8 cellular contexts compared by ENCODE assay signal in genomic region chr10:13298748-13299436, GRCh38. TPM values are rescaled to one million over a fixed set of nuclear protein-coding genes. Genes with fewer than 3 reads are reported as not detected.
A peak's percentile ranks its signal among the peaks of the same experiment; 100 is the strongest.
DNase-seq lines count a peak whose midpoint lies in the region; TF ChIP-seq lines count a peak whose summit lies in the region.

No MANE protein-coding gene starts in this region.

- intact Hi-C loops in esophagus squamous epithelium (cut with DNase I) = no loop called here
- intact Hi-C loops in prostate gland (cut with DNase I) = no loop called here

- H3K27me3 ChIP-seq in GM06990 (replicated peaks; ENCODE audit: control insufficient read depth, insufficient read depth, low read length) (no peaks in the 10 kb centered on the region), Peyer's patch (no peaks in the 10 kb centered on the region), esophagus squamous epithelium (no peaks in the 10 kb centered on the region), prostate gland (replicated peaks; ENCODE audit: insufficient read depth) (no peaks in the 10 kb centered on the region)

- TF ChIP-seq CTCF in GM06990 (IDR thresholded peaks at IDR 0.05; ENCODE audit: insufficient read depth, low read length, poor library complexity, severe bottlenecking) = no peak
- TF ChIP-seq CTCF in Peyer's patch (IDR thresholded peaks at IDR 0.05) = no peak
- TF ChIP-seq CTCF in esophagus squamous epithelium (IDR thresholded peaks at IDR 0.05) = no peak
- TF ChIP-seq CTCF in prostate gland (IDR thresholded peaks at IDR 0.05) = peak in 1 of 4 experiments; percentile 3

- no peak for DNase-seq in GM06990 (ENCODE audit: extremely low read depth, insufficient read length)
- DNase-seq in Peyer's patch = no peak
- no peak for DNase-seq in esophagus squamous epithelium (lab: John Stamatoyannopoulos, UW)
- DNase-seq in prostate gland (ENCODE audit: low spot score) = no peak
- DNase-seq in epidermal melanocyte (ENCODE audit: insufficient read length, low spot score) = no peak
- no peak for DNase-seq in NCI-H82 (lab: John Stamatoyannopoulos, UW)
- no peak for DNase-seq in HuH-7 (ENCODE audit: low spot score)
- DNase-seq in NCI-H2227 treated with DMSO at 0.1 percent for 48 hours (lab: John Stamatoyannopoulos, UW) = no peak

- H3K27ac ChIP-seq in Peyer's patch (peak overlapping the region; percentile 94 to 98 (median 96)), esophagus squamous epithelium (peak overlapping the region; percentile 86 to 96 (median 92)), prostate gland (peak overlapping the region; percentile 95 to 98)

- WGBS in esophagus squamous epithelium, 2 donors = 37 to 48% methylated on average over 20 of the region's 20 CpGs
- 43% methylated on average over 20 of the region's 20 CpGs for WGBS in prostate gland

- H3K4me1 ChIP-seq in Peyer's patch (peaks cover 0 to 25% (median 6%) of the 10 kb centered on the region in 4 donors), esophagus squamous epithelium (peaks cover 4 to 46% (median 6%) of the 10 kb centered on the region in 3 donors), prostate gland (replicated peaks) (no peaks in the 10 kb centered on the region)

- no peak for TF ChIP-seq POLR2A in Peyer's patch (IDR thresholded peaks at IDR 0.05)
- TF ChIP-seq POLR2A in esophagus squamous epithelium (IDR thresholded peaks at IDR 0.05) = no peak
- no peak for TF ChIP-seq POLR2A in prostate gland (IDR thresholded peaks at IDR 0.05)

- H3K4me3 ChIP-seq in GM06990 (replicated peaks; ENCODE audit: low read depth, low read length) (peak overlapping the region; percentile 67), Peyer's patch (peak overlapping the region; percentile 67 to 96 (median 90)), esophagus squamous epithelium (peak overlapping the region; percentile 69 to 85 (median 80)), prostate gland (peak overlapping the region; percentile 67 to 97)

- H3K36me3 ChIP-seq in GM06990 (ENCODE audit: control insufficient read depth, insufficient read depth, low read length) (no peaks in the 10 kb centered on the region), Peyer's patch (peaks cover 0 to 12% (median 0%) of the 10 kb centered on the region in 3 donors), esophagus squamous epithelium (peaks cover 0 to 12% (median 0%) of the 10 kb centered on the region in 3 donors), prostate gland (peaks cover 0 to 3% of the 10 kb centered on the region in 2 donors)

- H3K9me3 ChIP-seq in Peyer's patch (no peaks in the 10 kb centered on the region), esophagus squamous epithelium (no peaks in the 10 kb centered on the region), prostate gland (no peaks in the 10 kb centered on the region)

RNA-seq across cellular contexts. Expression of gene PHYH, which starts 1.0 kb away (rescaled TPM):
- total RNA-seq in Peyer's patch (10 to 100 TPM; 24.8 to 47.5 (median 37.7) TPM), esophagus squamous epithelium (10 to 100 TPM in 1 of 4 donors, 1 to 10 TPM in 3; 4.1 to 14.2 (median 7.5) TPM), prostate gland (10 to 100 TPM; 18.2 to 27.4 TPM)

RNA-seq across cellular contexts. Expression of gene SEPHS1, which starts 49.2 kb away (rescaled TPM):
- total RNA-seq in Peyer's patch (10 to 100 TPM; 24.3 to 34.9 (median 32.0) TPM), esophagus squamous epithelium (10 to 100 TPM; 14.5 to 30.9 (median 26.2) TPM), prostate gland (10 to 100 TPM; 41.1 to 60.9 TPM)
